15 cellular contexts compared by ENCODE assay signal in genomic region chr22:28023036-28023435, GRCh38.
"Had no signal": no experiment of that assay in that cellular context is flagged by ENCODE, and none has a peak within 500 bp of the region (broad histone marks: within the 10 kb centered on the region; RNA-seq: fewer than 3 reads in every experiment).

No MANE protein-coding gene starts in this region.

- ATAC-seq: activated T-cell treated with anti-CD3 and anti-CD28 coated beads, Interleukin-2, amount 50 U/mL, for 72 hours; naive thymus-derived CD4-positive, alpha-beta T cell; psoas muscle; stimulated activated naive CD8-positive, alpha-beta T cell treated with anti-CD3 and anti-CD28 coated beads, Interleukin-15, amount 100 ng/mL, for 72 hours; T-helper 17 cell had no signal

- H3K27ac ChIP-seq: hepatocyte, psoas muscle had no signal

- H3K9me3 ChIP-seq: psoas muscle had no signal

- H3K4me3 ChIP-seq: hepatocyte, psoas muscle had no signal

- DNase-seq: activated B cell treated with CpG ODN at 0.5 μM for 24 hours; activated CD4-positive, alpha-beta T cell treated with anti-CD3 and anti-CD28 coated beads, Interleukin-2, amount 50 U/mL, for 1 hour; activated naive CD4-positive, alpha-beta T cell; activated T-cell treated with anti-CD3 and anti-CD28 coated beads, Interleukin-2, amount 50 U/mL, for 72 hours; central memory CD4-positive, alpha-beta T cell; dermis blood vessel endothelial cell; endodermal cell; kidney glomerular epithelial cell; SIG-M5; stimulated activated CD4-positive, alpha-beta T cell treated with anti-CD3 and anti-CD28 coated beads, Interleukin-4, amount 100 ng/mL, for 24 hours; T-helper 17 cell had no signal

- H3K27me3 ChIP-seq: hepatocyte had no signal
